In genomic region chr2:78056976-78057375, GRCh38 we compare ENCODE assay signal across 9 cellular contexts.
"Had no signal": no experiment of that assay in that cellular context is flagged by ENCODE, and none has a peak within 500 bp of the region (broad histone marks: within the 10 kb centered on the region; RNA-seq: fewer than 3 reads in every experiment).

No MANE protein-coding gene starts in this region.

- H3K4me3 Mint-ChIP-seq: GM23338, H9, HFFc6 had no signal

- H3K27ac ChIP-seq: GM23248 had no signal

- H3K27ac Mint-ChIP-seq: GM23338, H9, HFFc6 had no signal

- H3K4me2 ChIP-seq: GM23338 had no signal

- ATAC-seq: GM23338, HCT116 had no signal

- H3K9ac ChIP-seq: GM23248 had no signal

- H3K9me3 ChIP-seq: HAP-1 had no signal

- H3K4me3 ChIP-seq: GM23248, GM23338, HAP-1 had no signal

- H3K4me1 ChIP-seq: HAP-1 had no signal

- DNase-seq: GM23248, GOT3, H7, H9, HCEC 1CT, HFFc6 had no signal

- H3K4me1 Mint-ChIP-seq: GM23338 had no signal

- H3K36me3 ChIP-seq: HAP-1 had no signal
